In the genomic region with DNA sequence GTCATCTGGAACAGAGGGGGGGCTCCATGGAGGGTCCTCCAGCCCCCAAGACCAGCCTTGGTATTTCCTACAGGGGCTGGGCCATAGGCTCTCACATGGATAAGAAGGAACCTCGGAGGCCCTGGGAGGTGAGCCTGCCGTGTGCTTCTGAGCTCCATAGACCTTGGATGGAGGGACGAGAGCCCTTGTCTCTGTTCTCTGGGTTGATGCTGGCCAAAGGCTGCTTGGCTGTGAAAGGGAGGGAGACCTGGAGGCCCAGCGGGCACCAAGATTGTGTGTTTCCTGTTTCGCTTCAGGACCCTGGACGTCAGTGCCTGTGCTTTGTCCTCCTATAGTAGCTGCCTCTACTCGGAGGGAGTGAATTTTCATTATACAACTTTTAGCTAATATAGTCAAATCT, we compare ENCODE assay signal across 23 cellular contexts. TPM values are rescaled to one million over a fixed set of nuclear protein-coding genes. Genes with fewer than 3 reads are reported as not detected.
DNase-seq lines count a peak whose midpoint lies in the region; ATAC-seq and TF ChIP-seq lines count a peak whose summit lies in the region.
"Had no signal": no experiment of that assay in that cellular context is flagged by ENCODE, and none has a peak within 500 bp of the region (broad histone marks: within the 10 kb centered on the region; RNA-seq: fewer than 3 reads in every experiment).

No MANE protein-coding gene starts in this region.

- peaks cover 23% of the 10 kb centered on the region for H3K79me1 ChIP-seq in mesendoderm (ENCODE audit: low read length)

- peaks cover 5% of the 10 kb centered on the region; the same call in 1 of the 2 replicates for H3K36me3 Mint-ChIP-seq in WTC11
- H3K36me3 Mint-ChIP-seq in type B pancreatic cell: peaks cover 10% of the 10 kb centered on the region
- no peaks in the 10 kb centered on the region for H3K36me3 Mint-ChIP-seq in activated T-cell treated with anti-CD3 and anti-CD28 coated beads, Interleukin-2, amount 50 U/mL, for 72 hours (ENCODE audit: insufficient read depth in 2 of 2)

- no peaks in the 10 kb centered on the region for H3K36me3 ChIP-seq in mesendoderm (ENCODE audit: control insufficient read depth, insufficient read depth, low read length)

- H3K4me2 ChIP-seq in mesendoderm (ENCODE audit: low read length): no peak overlapping the region

- H3K56ac ChIP-seq in mesendoderm (ENCODE audit: low read length): no peak overlapping the region

- no peak overlapping the region for H3K27ac ChIP-seq in mesendoderm (ENCODE audit: low read depth, low read length)

- H4K8ac ChIP-seq in mesendoderm (ENCODE audit: low read depth, low read length): no peak overlapping the region

- H3K4me1 ChIP-seq in mesendoderm (ENCODE audit: control insufficient read depth, low read depth, low read length): peaks cover 6% of the 10 kb centered on the region

- H3K4ac ChIP-seq in mesendoderm (ENCODE audit: low read depth, low read length): peak overlapping the region; percentile 4

- DNase-seq in activated effector memory CD4-positive, alpha-beta T cell treated with anti-CD3 and anti-CD28 coated beads, Interleukin-2, amount 50 U/mL, for 16 hours: peak; percentile 42
- no peak for DNase-seq in activated effector memory CD4-positive, alpha-beta T cell treated with Interleukin-2 at 50 U/mL for 16 hours
- DNase-seq in WTC11 (ENCODE audit: low spot score) (no peak), mesendoderm (peak; percentile 57), type B pancreatic cell (ENCODE audit: extremely low spot score, unreplicated experiment) (no peak), SHP77 (lab: John Stamatoyannopoulos, UW) (no peak)
- DNase-seq in activated T-cell treated with anti-CD3 and anti-CD28 coated beads, Interleukin-2, amount 50 U/mL, for 72 hours: no peak
- DNase-seq: 8988T; CD4-positive, CD25-positive, alpha-beta regulatory T cell; COR-L47; DMS 273 treated with DMSO at 0.1 percent for 48 hours; DND-41; GDM1; NCI-H1105 treated with DMSO at 0.1 percent for 48 hours; NCI-H1694; NCI-H2107; NCI-H510A; NCI-H82; OCI-M1; SIG-M5 had no signal

- TF ChIP-seq CTCF in WTC11 (IDR thresholded peaks at IDR 0.05) (no peak), type B pancreatic cell (conservative IDR thresholded peaks at IDR 0.05) (no peak)

- H2AK5ac ChIP-seq in mesendoderm (ENCODE audit: low read length): no peak overlapping the region

- no peak overlapping the region for H3K23ac ChIP-seq in mesendoderm (ENCODE audit: low read length)

- H3K18ac ChIP-seq in mesendoderm (ENCODE audit: low read length): no peak overlapping the region

- H2BK5ac ChIP-seq in mesendoderm (ENCODE audit: low read length): no peak overlapping the region

- CTCF ChIA-PET in WTC11 (lab: Charles Lee): interaction anchor here (0.8 to 2.5 kb wide), 7 partner anchors 9 to 223 kb away, joined by 3 to 12 read pairs (median 5); no protein-coding TSS in a partner anchor

- H3K27me3 Mint-ChIP-seq in WTC11 (ENCODE audit: low read depth) (no peaks in the 10 kb centered on the region), type B pancreatic cell (peaks cover 8% of the 10 kb centered on the region)
- no peaks in the 10 kb centered on the region for H3K27me3 Mint-ChIP-seq in activated T-cell treated with anti-CD3 and anti-CD28 coated beads, Interleukin-2, amount 50 U/mL, for 72 hours (ENCODE audit: low read depth)

- ATAC-seq in WTC11 (peak; percentile 51), GM21529 (IDR thresholded peaks at IDR 0.05; ENCODE audit: unreplicated experiment) (no peak)
- ATAC-seq in activated T-cell treated with anti-CD3 and anti-CD28 coated beads, Interleukin-2, amount 50 U/mL, for 72 hours (replicated peaks in 1 of 2): no peak
- ATAC-seq: HCT116 had no signal

- no peak overlapping the region for H3K4me3 Mint-ChIP-seq in WTC11
- H3K4me3 Mint-ChIP-seq in type B pancreatic cell: no peak overlapping the region
- no peak overlapping the region for H3K4me3 Mint-ChIP-seq in activated T-cell treated with anti-CD3 and anti-CD28 coated beads, Interleukin-2, amount 50 U/mL, for 72 hours
- H3K4me3 Mint-ChIP-seq: B cell; CD4-positive, CD25-positive, alpha-beta regulatory T cell had no signal

- no CpG with 5 or more reads among the region's 7 CpGs for WGBS in mesendoderm (ENCODE audit: extremely low coverage, insufficient coverage, low lambda C conversion rate)

- POLR2A ChIA-PET in WTC11 (lab: Charles Lee): interaction anchor here (1.3 kb wide), 1 partner anchor 19 kb away, joined by 3 read pairs; no protein-coding TSS in a partner anchor

- no peak overlapping the region for H2BK15ac ChIP-seq in mesendoderm (replicated peaks; ENCODE audit: low read depth)

- H3K4me3 ChIP-seq in mesendoderm (ENCODE audit: low read length): no peak overlapping the region

- H3K4me1 Mint-ChIP-seq in WTC11 (peaks cover 30% of the 10 kb centered on the region), type B pancreatic cell (ENCODE audit: unreplicated experiment) (peaks cover 29% of the 10 kb centered on the region)
- H3K4me1 Mint-ChIP-seq in activated T-cell treated with anti-CD3 and anti-CD28 coated beads, Interleukin-2, amount 50 U/mL, for 72 hours (ENCODE audit: low read depth): no peaks in the 10 kb centered on the region
- H3K4me1 Mint-ChIP-seq: B cell; CD4-positive, CD25-positive, alpha-beta regulatory T cell had no signal

- H3K27me3 ChIP-seq in mesendoderm (ENCODE audit: insufficient read depth, low read length, poor library complexity): no peaks in the 10 kb centered on the region

- H2BK120ac ChIP-seq in mesendoderm (ENCODE audit: low read depth, low read length): no peak overlapping the region

- H3K27ac Mint-ChIP-seq in WTC11 (peak overlapping the region; percentile 66), type B pancreatic cell (peak overlapping the region; percentile 62)
- no peak overlapping the region for H3K27ac Mint-ChIP-seq in activated T-cell treated with anti-CD3 and anti-CD28 coated beads, Interleukin-2, amount 50 U/mL, for 72 hours
- H3K27ac Mint-ChIP-seq: B cell; CD4-positive, CD25-positive, alpha-beta regulatory T cell had no signal

- H3K9me3 Mint-ChIP-seq in WTC11 (no peaks in the 10 kb centered on the region), type B pancreatic cell (no peaks in the 10 kb centered on the region)
- H3K9me3 Mint-ChIP-seq in activated T-cell treated with anti-CD3 and anti-CD28 coated beads, Interleukin-2, amount 50 U/mL, for 72 hours: no peaks in the 10 kb centered on the region
- H3K9me3 Mint-ChIP-seq: CD4-positive, CD25-positive, alpha-beta regulatory T cell had no signal

- no peak overlapping the region for H3K9ac ChIP-seq in mesendoderm (ENCODE audit: low read length)

- H3K79me2 ChIP-seq in mesendoderm (ENCODE audit: control insufficient read depth, insufficient read depth, low read length): peaks cover 34% of the 10 kb centered on the region

- H4K5ac ChIP-seq in mesendoderm (ENCODE audit: low read length): no peak overlapping the region

TF ChIP-seq in WTC11, 78 proteins besides CTCF, POLR2A, EP300 and RAD21:
- TF ChIP-seq ZBTB21 (CRISPR knock-in tag; IDR thresholded peaks at IDR 0.05; ENCODE audit: borderline replicate concordance) (no peak), ELF4 (CRISPR knock-in tag; IDR thresholded peaks at IDR 0.05; ENCODE audit: low read depth) (no peak), FOXJ3 (CRISPR knock-in tag; IDR thresholded peaks at IDR 0.05; ENCODE audit: borderline replicate concordance) (no peak), GTF2I (CRISPR knock-in tag; conservative IDR thresholded peaks at IDR 0.05) (no peak)
TF ChIP-seq in WTC11: peak in this region for 0.

RNA-seq across cellular contexts. Expression of a gene that starts 20.8 kb away (rescaled TPM):
- total RNA-seq in WTC11 (2021) (15.4 to 18.0 TPM (median 17.0 TPM) in 3 replicates), type B pancreatic cell (ENCODE audit: low replicate concordance) (11.4 and 31.1 TPM in 2 replicates)
- 15.9 TPM for polyA plus RNA-seq in mesendoderm (2013, experiment 1 of 2)
- 16.6 TPM for polyA plus RNA-seq in mesendoderm (2013, experiment 2 of 2)
- 10 to 100 TPM in 1 of 2 donors, 1 to 10 TPM in 1; 5.5 to 15.0 TPM for total RNA-seq in activated T-cell treated with anti-CD3 and anti-CD28 coated beads, Interleukin-2, amount 50 U/mL, for 72 hours

Comparison
In these comparisons a context has a peak if more than half of its experiments do, and no peak if none do; other contexts are left out.
1. DNase-seq: peak in activated effector memory CD4-positive, alpha-beta T cell treated with anti-CD3 and anti-CD28 coated beads, Interleukin-2, amount 50 U/mL, for 16 hours (single experiment) and mesendoderm (single experiment); none in activated effector memory CD4-positive, alpha-beta T cell treated with Interleukin-2 at 50 U/mL for 16 hours (single experiment), WTC11 (single experiment), type B pancreatic cell (single experiment), activated T-cell treated with anti-CD3 and anti-CD28 coated beads, Interleukin-2, amount 50 U/mL, for 72 hours (0 of 2) and SHP77 (0 of 2).